In genomic region chr3:71512000-71512399, GRCh38 we compare ENCODE assay signal across 8 cellular contexts.
A peak's percentile ranks its signal among the peaks of the same experiment; 100 is the strongest.
DNase-seq lines count a peak whose midpoint lies in the region; ATAC-seq, FAIRE-seq and TF ChIP-seq lines count a peak whose summit lies in the region.

No MANE protein-coding gene starts in this region.

- intact Hi-C loops in kidney (cut with DNase I) (no loop called here), adrenal gland (cut with DNase I) (no loop called here)

- peak; percentile 61 for ATAC-seq in GM18870 (IDR thresholded peaks at IDR 0.05; ENCODE audit: unreplicated experiment)
- peak; percentile 61 for ATAC-seq in HG03196 (IDR thresholded peaks at IDR 0.05; ENCODE audit: unreplicated experiment)
- ATAC-seq in activated T-cell treated with anti-CD3 and anti-CD28 coated beads, Interleukin-2, amount 50 U/mL, for 72 hours (replicated peaks in 1 of 2) = peak; percentile 88 to 91
- ATAC-seq in naive B cell (ENCODE audit: low read depth in 2 of 2) = peak; percentile 98

- peak overlapping the region in 1 of 2 donors; percentile 3 for H3K4me3 Mint-ChIP-seq in activated T-cell treated with anti-CD3 and anti-CD28 coated beads, Interleukin-2, amount 50 U/mL, for 72 hours
- peak overlapping the region in 4 of 8 donors; percentile 17 to 80 (median 48) for H3K4me3 Mint-ChIP-seq in naive B cell

- H3K27me3 Mint-ChIP-seq in activated T-cell treated with anti-CD3 and anti-CD28 coated beads, Interleukin-2, amount 50 U/mL, for 72 hours (ENCODE audit: low read depth) = no peaks in the 10 kb centered on the region
- H3K27me3 Mint-ChIP-seq in naive B cell = no peaks in the 10 kb centered on the region

- no peak overlapping the region for H3K27ac ChIP-seq in kidney (ENCODE audit: low read depth in 2 of 2, low read length in 2 of 2)
- no peak overlapping the region for H3K27ac ChIP-seq in adrenal gland

- H3K4me3 ChIP-seq in kidney (ENCODE audit: low read length in 2 of 2) (no peak overlapping the region), adrenal gland (no peak overlapping the region)

- peak overlapping the region; percentile 25 for H3K27ac Mint-ChIP-seq in activated T-cell treated with anti-CD3 and anti-CD28 coated beads, Interleukin-2, amount 50 U/mL, for 72 hours
- peak overlapping the region in 2 of 6 donors; percentile 80 to 89 for H3K27ac Mint-ChIP-seq in naive B cell

- no peak for TF ChIP-seq POLR2A in adrenal gland (IDR thresholded peaks at IDR 0.05)

- no peaks in the 10 kb centered on the region for H3K36me3 ChIP-seq in kidney (ENCODE audit: control insufficient read depth in 1 of 2, insufficient read depth in 2 of 2, low read length in 2 of 2)
- no peaks in the 10 kb centered on the region for H3K36me3 ChIP-seq in adrenal gland (replicated peaks in 1 of 2)

- no peak for TF ChIP-seq CTCF in kidney (IDR thresholded peaks at IDR 0.05; ENCODE audit: borderline replicate concordance, extremely low read depth, insufficient read depth)
- TF ChIP-seq CTCF in adrenal gland (IDR thresholded peaks at IDR 0.05) = no peak

- FAIRE-seq in kidney (lab: Jason Lieb, UNC) = no peak

- WGBS in adrenal gland, 4 donors = 66 to 81% (median 75%) methylated on average over 3 of the region's 3 CpGs

- H3K9me3 Mint-ChIP-seq in activated T-cell treated with anti-CD3 and anti-CD28 coated beads, Interleukin-2, amount 50 U/mL, for 72 hours = no peaks in the 10 kb centered on the region
- H3K9me3 Mint-ChIP-seq in naive B cell = no peaks in the 10 kb centered on the region

- no peaks in the 10 kb centered on the region for H3K36me3 Mint-ChIP-seq in activated T-cell treated with anti-CD3 and anti-CD28 coated beads, Interleukin-2, amount 50 U/mL, for 72 hours (ENCODE audit: insufficient read depth in 2 of 2)
- peaks cover 0 to 3% of the 10 kb centered on the region in 2 donors for H3K36me3 Mint-ChIP-seq in naive B cell

- no peak overlapping the region for H3K9ac ChIP-seq in kidney (ENCODE audit: low read length in 2 of 2)

- H3K9me3 ChIP-seq in kidney (ENCODE audit: control insufficient read depth in 1 of 2, low read length in 2 of 2) = peaks cover 0 to 3% of the 10 kb centered on the region in 2 donors
- no peaks in the 10 kb centered on the region for H3K9me3 ChIP-seq in adrenal gland (replicated peaks in 1 of 3)

- H3K4me1 ChIP-seq in kidney (ENCODE audit: control insufficient read depth in 1 of 2, insufficient read depth in 1 of 2, low read depth in 1 of 2, low read length in 2 of 2) = no peaks in the 10 kb centered on the region
- peaks cover 0 to 15% of the 10 kb centered on the region in 2 donors for H3K4me1 ChIP-seq in adrenal gland (replicated peaks in 1 of 2)

- no peaks in the 10 kb centered on the region for H3K27me3 ChIP-seq in adrenal gland

- peaks cover 9% of the 10 kb centered on the region for H3K4me1 Mint-ChIP-seq in activated T-cell treated with anti-CD3 and anti-CD28 coated beads, Interleukin-2, amount 50 U/mL, for 72 hours (ENCODE audit: low read depth)
- H3K4me1 Mint-ChIP-seq in naive B cell = peaks cover 17 to 31% (median 23%) of the 10 kb centered on the region in 3 donors

- DNase-seq in activated T-cell treated with anti-CD3 and anti-CD28 coated beads, Interleukin-2, amount 50 U/mL, for 72 hours = peak in 1 of 2 donors; percentile 33
- DNase-seq in naive B cell (peak; percentile 56), kidney (no peak), DMS 273 treated with DMSO at 0.1 percent for 48 hours (lab: John Stamatoyannopoulos, UW) (no peak), DMS153 treated with DMSO at 0.1 percent for 48 hours (lab: John Stamatoyannopoulos, UW; ENCODE audit: unreplicated experiment) (no peak), adrenal gland (no peak)
